ENCODE assay signal across 23 cellular contexts in the genomic region with DNA sequence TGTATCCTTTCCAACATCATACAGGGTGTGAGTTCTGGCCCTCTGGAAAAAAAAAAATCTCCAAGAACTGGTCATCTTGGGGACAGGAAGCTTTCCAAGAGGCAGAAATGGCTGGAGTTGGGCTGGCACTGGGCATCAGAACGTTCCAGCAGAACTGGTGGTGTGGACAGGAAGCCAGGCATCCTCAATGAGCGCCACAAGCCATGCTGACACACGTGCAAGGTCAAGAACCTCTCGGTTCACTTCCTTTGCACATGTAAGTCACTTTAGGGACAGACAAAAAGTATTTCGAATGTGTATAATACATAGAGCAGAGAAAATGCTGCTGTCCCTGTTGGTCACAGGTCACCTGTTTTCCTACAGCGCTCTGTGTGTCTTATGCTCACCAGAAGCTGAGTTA.
"Had no signal": no experiment of that assay in that cellular context is flagged by ENCODE, and none has a peak within 500 bp of the region (broad histone marks: within the 10 kb centered on the region; RNA-seq: fewer than 3 reads in every experiment).

No MANE protein-coding gene starts in this region.

- DNase-seq: KBM-7, MV-4-11, NCI-H1048, NCI-H1105, NCI-H1417, NCI-H1436 treated with DMSO at 0.1 percent for 48 hours, NCI-H1694, NCI-H187 treated with DMSO at 0.1 percent for 48 hours, NCI-H2029 treated with DMSO at 0.1 percent for 48 hours, NCI-H2171 treated with DMSO at 0.1 percent for 48 hours, NCI-H345, NCI-H446 treated with DMSO at 0.1 percent for 48 hours, NCI-H510A treated with DMSO at 0.1 percent for 48 hours, NCI-H526, NCI-H774, Right ventricle myocardium superior, RPMI8226, SIG-M5 had no signal

- H3K9me3 ChIP-seq: SJSA1 had no signal

- H3K4me3 ChIP-seq: SJSA1, SK-N-MC had no signal

- FAIRE-seq: HTR-8/SVneo, RCC 7860 had no signal

- H3K27ac ChIP-seq: HL-60, SJSA1, SK-N-MC had no signal

- H3K27me3 ChIP-seq: SJSA1 had no signal

- H3K36me3 ChIP-seq: SJSA1 had no signal
